ENCODE assay signal across 8 cellular contexts in the genomic region with DNA sequence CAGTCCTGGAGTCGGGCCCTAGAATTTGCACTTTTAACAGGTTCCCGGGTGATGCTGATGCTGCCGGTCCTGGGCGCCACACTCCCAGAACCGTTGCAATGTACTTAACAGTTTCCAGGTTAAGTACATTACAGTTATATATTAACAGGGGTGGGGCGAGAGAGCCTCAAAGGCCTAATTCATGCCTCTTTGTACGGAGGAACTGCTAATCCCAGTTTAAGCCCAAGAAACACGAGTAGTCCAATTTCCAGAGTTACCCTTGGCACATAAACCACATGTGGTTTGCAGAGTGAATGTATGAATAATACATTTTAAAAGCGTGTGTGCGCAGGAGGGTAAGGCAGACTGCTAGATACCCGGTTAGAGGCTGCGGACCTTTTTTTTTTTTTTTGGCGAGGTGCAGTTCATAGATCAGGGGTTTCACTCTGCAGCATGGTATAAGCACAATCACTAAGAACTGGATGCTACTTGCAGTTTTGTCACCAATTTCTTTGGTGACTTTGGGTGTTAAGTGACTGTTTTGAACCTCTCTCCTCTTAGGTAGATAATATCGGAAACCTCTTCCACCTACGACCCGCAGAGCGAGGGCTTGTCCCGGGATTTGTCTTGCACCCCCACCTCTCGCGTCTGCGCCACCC. TPM values are rescaled to one million over a fixed set of nuclear protein-coding genes. Genes with fewer than 3 reads are reported as not detected.
DNase-seq lines count a peak whose midpoint lies in the region; ATAC-seq and TF ChIP-seq lines count a peak whose summit lies in the region.

No MANE protein-coding gene starts in this region.

- no peak for DNase-seq in GM12864 (ENCODE audit: low read depth)
- peak; percentile 29 for DNase-seq in HFFc6
- peak; percentile 39 for DNase-seq in M059J (ENCODE audit: low read depth)
- DNase-seq in ascending aorta (ENCODE audit: low spot score in 2 of 2): no peak
- DNase-seq in iPS-NIHi11 (ENCODE audit: low spot score): peak; percentile 49
- DNase-seq in stimulated activated naive CD8-positive, alpha-beta T cell treated with anti-CD3 and anti-CD28 coated beads, Interleukin-15, amount 100 ng/mL, for 72 hours: peak in 1 of 2 donors; percentile 3
- DNase-seq in COR-L47 (lab: John Stamatoyannopoulos, UW): no peak

- H3K9me3 ChIP-seq in ascending aorta: no peaks in the 10 kb centered on the region

- no peaks in the 10 kb centered on the region for H3K9me3 Mint-ChIP-seq in HFFc6
- H3K9me3 Mint-ChIP-seq in stimulated activated naive CD8-positive, alpha-beta T cell treated with anti-CD3 and anti-CD28 coated beads, Interleukin-15, amount 100 ng/mL, for 72 hours: no peaks in the 10 kb centered on the region

- TF ChIP-seq CTCF in 22Rv1 (IDR thresholded peaks at IDR 0.05) (peak; percentile 49), GM12864 (IDR thresholded peaks at IDR 0.05; ENCODE audit: low read depth, low read length, missing control alignments) (peak; percentile 53), HFFc6 (IDR thresholded peaks at IDR 0.05) (no peak; the same call in 1 of the 2 replicates), ascending aorta (IDR thresholded peaks at IDR 0.05) (peak in 2 of 3 experiments; percentile 18 to 32)

- peaks cover 4 to 11% of the 10 kb centered on the region in 2 donors for H3K4me1 ChIP-seq in ascending aorta

- H3K4me3 ChIP-seq in GM12864 (ENCODE audit: low read depth, low read length) (peak overlapping the region; percentile 71), ascending aorta (peak overlapping the region; percentile 75 to 95)

- H3K27ac ChIP-seq in 22Rv1: peak overlapping the region; percentile 75
- peak overlapping the region; percentile 82 to 90 for H3K27ac ChIP-seq in ascending aorta

- H3K27ac Mint-ChIP-seq in HFFc6: no peak overlapping the region
- peak overlapping the region in 1 of 2 donors; percentile 84 for H3K27ac Mint-ChIP-seq in stimulated activated naive CD8-positive, alpha-beta T cell treated with anti-CD3 and anti-CD28 coated beads, Interleukin-15, amount 100 ng/mL, for 72 hours

- peaks cover 1% of the 10 kb centered on the region; the same call in 1 of the 2 replicates for H3K27me3 Mint-ChIP-seq in HFFc6 (ENCODE audit: insufficient read depth)
- no peaks in the 10 kb centered on the region for H3K27me3 Mint-ChIP-seq in stimulated activated naive CD8-positive, alpha-beta T cell treated with anti-CD3 and anti-CD28 coated beads, Interleukin-15, amount 100 ng/mL, for 72 hours

- ATAC-seq in stimulated activated naive CD8-positive, alpha-beta T cell treated with anti-CD3 and anti-CD28 coated beads, Interleukin-15, amount 100 ng/mL, for 72 hours: peak; percentile 44

- no peaks in the 10 kb centered on the region for H3K27me3 ChIP-seq in ascending aorta

- 0 out of 2 replicates have a peak, but pooled peaks cover 8% of the 10 kb centered on the region for H3K36me3 Mint-ChIP-seq in HFFc6 (ENCODE audit: low read depth)

- intact Hi-C loops in ascending aorta (cut with DNase I): loop anchor here (1.0 to 5.0 kb wide), 4 partner anchors 66 to 455 kb away; a partner anchor contains a TSS

- H3K36me3 ChIP-seq in ascending aorta: peaks cover 6 to 22% of the 10 kb centered on the region in 2 donors

- H3K4me1 Mint-ChIP-seq in HFFc6 (ENCODE audit: low read depth): peaks cover 16% of the 10 kb centered on the region
- H3K4me1 Mint-ChIP-seq in stimulated activated naive CD8-positive, alpha-beta T cell treated with anti-CD3 and anti-CD28 coated beads, Interleukin-15, amount 100 ng/mL, for 72 hours: peaks cover 14% of the 10 kb centered on the region

- no peak overlapping the region for H3K4me3 Mint-ChIP-seq in HFFc6
- H3K4me3 Mint-ChIP-seq in stimulated activated naive CD8-positive, alpha-beta T cell treated with anti-CD3 and anti-CD28 coated beads, Interleukin-15, amount 100 ng/mL, for 72 hours: no peak overlapping the region

RNA-seq across cellular contexts. Expression of a gene that starts 0.7 kb away (rescaled TPM):
- 10 to 100 TPM; 34.1 to 45.9 (median 43.2) TPM for total RNA-seq in HFFc6 (2021; fragmentation: NEBNext Ultra II Directional; extraction: Animal tissue kit (Norgen Biotek cat#: 25700))
- total RNA-seq in M059J (2014; rRNA removed; shearing (Covaris generic)): 64.5 and 66.8 TPM in 2 replicates
- 19.6 TPM for total RNA-seq in ascending aorta

RNA-seq across cellular contexts. Expression of a gene that starts 0.8 kb away (rescaled TPM):
- total RNA-seq in HFFc6 (2021; fragmentation: NEBNext Ultra II Directional; extraction: Animal tissue kit (Norgen Biotek cat#: 25700)): 10 to 100 TPM in 5 of 6 experiments, 1 to 10 TPM in 1; 9.4 to 12.9 (median 11.4) TPM
- 3.5 and 13.6 TPM in 2 replicates for total RNA-seq in M059J (2014; rRNA removed; shearing (Covaris generic))
- 4.9 TPM for total RNA-seq in ascending aorta

Comparison
In these comparisons a context has a peak if more than half of its experiments do, and no peak if none do; other contexts are left out.
1. DNase-seq: peak in HFFc6 (single experiment), M059J (single experiment) and iPS-NIHi11 (single experiment); none in GM12864 (single experiment), ascending aorta (0 of 2) and COR-L47 (single experiment).